Comparison of ENCODE assay signal across 1 cellular context in the genomic region with DNA sequence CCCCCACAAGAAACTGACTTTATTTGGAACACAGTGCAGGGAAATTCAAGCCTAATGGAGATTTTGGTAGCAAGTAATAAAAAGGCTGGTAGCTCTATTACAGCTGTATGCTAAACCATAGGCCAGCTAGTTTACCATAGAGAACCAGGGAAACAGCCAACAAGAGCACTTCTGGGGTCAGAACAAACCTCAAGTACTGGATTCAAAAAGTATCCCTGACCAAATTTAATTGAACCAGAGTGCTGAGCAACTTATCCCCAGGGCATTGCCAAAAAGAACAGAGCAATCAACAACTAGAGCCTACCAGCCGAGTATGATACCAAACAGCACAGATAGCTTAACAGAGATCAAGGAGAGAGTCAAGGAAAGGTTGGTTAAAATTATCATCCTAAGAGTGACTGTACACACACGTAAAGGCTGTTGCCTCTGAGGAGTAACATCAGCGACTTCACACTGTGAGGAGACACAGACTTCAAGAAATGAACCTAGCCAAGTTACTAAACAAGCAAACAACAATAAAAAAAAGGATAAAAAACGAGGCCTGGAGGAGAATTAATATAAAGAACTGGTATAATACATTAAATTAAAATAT.
TF ChIP-seq lines count a peak whose summit lies in the region.

No MANE protein-coding gene starts in this region.

TF ChIP-seq in GM23338, 12 proteins besides CTCF, POLR2A, EP300 and RAD21 (continued from another document):
- no peak for TF ChIP-seq EZH2phosphoT487 (IDR thresholded peaks at IDR 0.05; ENCODE audit: unreplicated experiment)
